1 cellular context compared by ENCODE assay signal in the genomic region with DNA sequence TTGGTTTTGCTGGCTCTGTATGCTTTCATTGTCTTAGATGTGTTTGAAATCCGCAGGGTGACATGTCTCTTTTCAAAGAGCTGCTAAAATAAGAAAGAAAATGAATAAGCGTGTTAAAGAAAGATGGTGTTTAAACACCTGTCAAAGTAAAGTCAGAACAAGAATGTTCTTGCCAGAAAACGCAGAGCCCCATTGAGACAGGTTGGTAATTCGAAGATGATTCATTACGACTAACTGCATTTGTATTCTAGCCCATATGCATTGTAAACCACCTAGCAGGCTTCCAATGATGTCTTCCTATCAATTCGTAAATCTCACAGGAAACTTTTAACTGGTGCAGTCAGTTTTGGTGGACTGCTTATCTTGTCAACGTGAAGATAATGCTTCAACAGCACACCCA.
TF ChIP-seq lines count a peak whose summit lies in the region.

No MANE protein-coding gene starts in this region.

TF ChIP-seq in endothelial cell of umbilical vein, 7 proteins besides CTCF, POLR2A, EP300 and RAD21:
- TF ChIP-seq MYC (IDR thresholded peaks at IDR 0.05; ENCODE audit: low read depth, low read length), result no peak
- TF ChIP-seq GATA2 (IDR thresholded peaks at IDR 0.05; ENCODE audit: insufficient read depth, insufficient read length, low read depth, low read length), result peak; percentile 74
- TF ChIP-seq EZH2 (IDR thresholded peaks at IDR 0.05; ENCODE audit: borderline replicate concordance, low read depth, low read length, severe bottlenecking), result no peak
- TF ChIP-seq POLR2AphosphoS5 (IDR thresholded peaks at IDR 0.05; ENCODE audit: insufficient read depth, low read depth, low read length), result no peak
- TF ChIP-seq JUN (IDR thresholded peaks at IDR 0.05; ENCODE audit: borderline replicate concordance, insufficient read depth, insufficient read length, low read depth), result no peak
- peak; percentile 63 for TF ChIP-seq FOS (IDR thresholded peaks at IDR 0.05; ENCODE audit: borderline replicate concordance, insufficient read depth, low read length)
- TF ChIP-seq, protein P1, sequence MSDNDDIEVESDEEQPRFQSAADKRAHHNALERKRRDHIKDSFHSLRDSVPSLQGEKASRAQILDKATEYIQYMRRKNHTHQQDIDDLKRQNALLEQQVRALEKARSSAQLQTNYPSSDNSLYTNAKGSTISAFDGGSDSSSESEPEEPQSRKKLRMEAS (IDR thresholded peaks at IDR 0.05; ENCODE audit: insufficient read depth, insufficient read length), result no peak
